9 cellular contexts compared by ENCODE assay signal in genomic region chr4:42396361-42397255, GRCh38. TPM values are rescaled to one million over a fixed set of nuclear protein-coding genes. Genes with fewer than 3 reads are reported as not detected.
DNase-seq lines count a peak whose midpoint lies in the region; ATAC-seq, FAIRE-seq and TF ChIP-seq lines count a peak whose summit lies in the region.
"Had no signal": no experiment of that assay in that cellular context is flagged by ENCODE, and none has a peak within 500 bp of the region (broad histone marks: within the 10 kb centered on the region; RNA-seq: fewer than 3 reads in every experiment).

No MANE protein-coding gene starts in this region.

- H3K4me3 ChIP-seq in HAP-1 = peak overlapping the region; percentile 75
- H3K4me3 ChIP-seq in bronchial epithelial cell (ENCODE audit: low read depth, low read length) = peak overlapping the region; percentile 22
- peak overlapping the region; percentile 43 for H3K4me3 ChIP-seq in naive thymus-derived CD4-positive, alpha-beta T cell (ENCODE audit: low read length)
- H3K4me3 ChIP-seq in body of pancreas = peak overlapping the region in 1 of 2 donors; percentile 32

- ATAC-seq in naive thymus-derived CD4-positive, alpha-beta T cell = no peak
- ATAC-seq in body of pancreas (no peak), GM18861 (IDR thresholded peaks at IDR 0.05; ENCODE audit: unreplicated experiment) (no peak)

- in situ Hi-C loops in HAP-1 (cut with MboI; ENCODE audit: low sequenced_read_pairs) = loop anchor here (10.0 kb wide), 1 partner anchor 112 kb away; no protein-coding TSS in a partner anchor

- H3K27me3 ChIP-seq in HAP-1 (ENCODE audit: low read depth) = no peaks in the 10 kb centered on the region
- H3K27me3 ChIP-seq in bronchial epithelial cell (ENCODE audit: control insufficient read depth, insufficient read depth, low read length) = peaks cover 32% of the 10 kb centered on the region
- H3K27me3 ChIP-seq in naive thymus-derived CD4-positive, alpha-beta T cell (ENCODE audit: control insufficient read depth in 2 of 2, insufficient read depth in 2 of 2, low read length in 2 of 2) = peaks cover 3 to 4% of the 10 kb centered on the region in 2 donors
- peaks cover 0 to 32% of the 10 kb centered on the region in 2 donors for H3K27me3 ChIP-seq in body of pancreas

- TF ChIP-seq CTCF in CD14-positive monocyte (IDR thresholded peaks at IDR 0.05) = no peak
- TF ChIP-seq CTCF in bronchial epithelial cell (IDR thresholded peaks at IDR 0.05; ENCODE audit: insufficient read depth, low read length, severe bottlenecking) = no peak
- no peak for TF ChIP-seq CTCF in body of pancreas (IDR thresholded peaks at IDR 0.05)

- H3K9me3 Mint-ChIP-seq in CD14-positive monocyte = peaks cover 0 to 17% (median 7%) of the 10 kb centered on the region in 7 donors
- H3K9me3 Mint-ChIP-seq in naive thymus-derived CD4-positive, alpha-beta T cell = no peaks in the 10 kb centered on the region

- POLR2A ChIA-PET in naive thymus-derived CD4-positive, alpha-beta T cell (lab: Charles Lee) = no interaction called here

- no peak overlapping the region for H3K27ac ChIP-seq in naive thymus-derived CD4-positive, alpha-beta T cell (ENCODE audit: low read depth, low read length)
- H3K27ac ChIP-seq in body of pancreas = no peak overlapping the region

- DNase-seq in CD14-positive monocyte (ENCODE audit: low spot score) = no peak
- DNase-seq in HAP-1 (ENCODE audit: low spot score in 2 of 2) = no peak
- no peak for DNase-seq in bronchial epithelial cell (ENCODE audit: low read depth)
- DNase-seq in naive thymus-derived CD4-positive, alpha-beta T cell = no peak
- DNase-seq in body of pancreas = no peak
- DNase-seq in erythroblast (lab: John Stamatoyannopoulos, UW) = no peak
- no peak for DNase-seq in NK-92 treated with Interleukin-12 subunit alpha and Interleukin-12 subunit beta, amount 100 ng/mL, for 24 hours (lab: John Stamatoyannopoulos, UW)
- DNase-seq: activated CD4-positive, alpha-beta T cell treated with anti-CD3 and anti-CD28 coated beads, Interleukin-2, amount 50 U/mL, for 1 hour had no signal

- H3K4me1 ChIP-seq in HAP-1 (peaks cover 17% of the 10 kb centered on the region), body of pancreas (peaks cover 39% of the 10 kb centered on the region)
- no peaks in the 10 kb centered on the region for H3K4me1 ChIP-seq in naive thymus-derived CD4-positive, alpha-beta T cell (ENCODE audit: control insufficient read depth in 2 of 2, insufficient read depth in 2 of 2, low read length in 2 of 2)

- peaks cover 26% of the 10 kb centered on the region for H3K4me1 Mint-ChIP-seq in CD14-positive monocyte
- H3K4me1 Mint-ChIP-seq in naive thymus-derived CD4-positive, alpha-beta T cell = peaks cover 9 to 36% (median 29%) of the 10 kb centered on the region in 7 donors

- H3K9me3 ChIP-seq in HAP-1 = no peaks in the 10 kb centered on the region
- no peaks in the 10 kb centered on the region for H3K9me3 ChIP-seq in naive thymus-derived CD4-positive, alpha-beta T cell (ENCODE audit: control insufficient read depth in 2 of 3, low read length in 3 of 3)
- no peaks in the 10 kb centered on the region for H3K9me3 ChIP-seq in body of pancreas

- H3K27ac Mint-ChIP-seq in CD14-positive monocyte = no peak overlapping the region
- no peak overlapping the region for H3K27ac Mint-ChIP-seq in naive thymus-derived CD4-positive, alpha-beta T cell

- peak overlapping the region; percentile 76 to 94 for H3K4me3 Mint-ChIP-seq in CD14-positive monocyte
- peak overlapping the region; percentile 74 to 89 (median 86) for H3K4me3 Mint-ChIP-seq in naive thymus-derived CD4-positive, alpha-beta T cell

- H3K36me3 ChIP-seq in HAP-1 (replicated peaks) = peaks cover 13% of the 10 kb centered on the region
- H3K36me3 ChIP-seq in bronchial epithelial cell (ENCODE audit: control insufficient read depth, insufficient read depth, low read length) = no peaks in the 10 kb centered on the region
- no peaks in the 10 kb centered on the region for H3K36me3 ChIP-seq in naive thymus-derived CD4-positive, alpha-beta T cell (ENCODE audit: control insufficient read depth in 2 of 3, insufficient read depth in 3 of 3, low read length in 3 of 3)
- no peaks in the 10 kb centered on the region for H3K36me3 ChIP-seq in body of pancreas (replicated peaks in 1 of 2; ENCODE audit: insufficient read depth in 1 of 2, low read depth in 2 of 2)

- TF ChIP-seq POLR2A in body of pancreas (IDR thresholded peaks at IDR 0.05) (no peak), erythroblast (IDR thresholded peaks at IDR 0.05; ENCODE audit: low read length) (no peak)

- peaks cover 76 to 85% (median 79%) of the 10 kb centered on the region in 3 donors for H3K27me3 Mint-ChIP-seq in CD14-positive monocyte (ENCODE audit: low read depth in 3 of 3)
- H3K27me3 Mint-ChIP-seq in naive thymus-derived CD4-positive, alpha-beta T cell = peaks cover 48 to 71% (median 56%) of the 10 kb centered on the region in 5 donors

- CTCF ChIA-PET in naive thymus-derived CD4-positive, alpha-beta T cell (lab: Charles Lee) = no interaction called here

- intact Hi-C loops in CD14-positive monocyte (cut with micrococcal nuclease) = no loop called here
- intact Hi-C loops in naive thymus-derived CD4-positive, alpha-beta T cell (cut with micrococcal nuclease) = loop anchor here in 1 of 2 donors (5.0 to 10.0 kb wide), 2 partner anchors 512 to 649 kb away; partner anchors contain the start of gene PHOX2B
- intact Hi-C loops in body of pancreas (cut with DNase I) = no loop called here

- 15 to 24% methylated on average over 34 to 47 of the region's 47 CpGs for WGBS in body of pancreas, 2 donors

- no peak for FAIRE-seq in bronchial epithelial cell (lab: Jason Lieb, UNC)

- H3K36me3 Mint-ChIP-seq in CD14-positive monocyte = peaks cover 2 to 3% of the 10 kb centered on the region in 2 donors
- peaks cover 0 to 1% (median 0%) of the 10 kb centered on the region in 5 donors for H3K36me3 Mint-ChIP-seq in naive thymus-derived CD4-positive, alpha-beta T cell

RNA-seq across cellular contexts. Expression of gene SHISA3, which starts 0.7 kb away (rescaled TPM):
- polyA plus RNA-seq in CD14-positive monocyte = not detected
- not detected in 2 replicates for total RNA-seq in bronchial epithelial cell
- under 1 TPM in 1 of 5 experiments, not detected in 4; 0.36 TPM for total RNA-seq in naive thymus-derived CD4-positive, alpha-beta T cell
- polyA plus RNA-seq in naive thymus-derived CD4-positive, alpha-beta T cell = not detected
- 1 to 10 TPM in 1 of 2 donors, not detected in 1; 1.0 TPM for total RNA-seq in body of pancreas
